13 cellular contexts compared by ENCODE assay signal in the genomic region with DNA sequence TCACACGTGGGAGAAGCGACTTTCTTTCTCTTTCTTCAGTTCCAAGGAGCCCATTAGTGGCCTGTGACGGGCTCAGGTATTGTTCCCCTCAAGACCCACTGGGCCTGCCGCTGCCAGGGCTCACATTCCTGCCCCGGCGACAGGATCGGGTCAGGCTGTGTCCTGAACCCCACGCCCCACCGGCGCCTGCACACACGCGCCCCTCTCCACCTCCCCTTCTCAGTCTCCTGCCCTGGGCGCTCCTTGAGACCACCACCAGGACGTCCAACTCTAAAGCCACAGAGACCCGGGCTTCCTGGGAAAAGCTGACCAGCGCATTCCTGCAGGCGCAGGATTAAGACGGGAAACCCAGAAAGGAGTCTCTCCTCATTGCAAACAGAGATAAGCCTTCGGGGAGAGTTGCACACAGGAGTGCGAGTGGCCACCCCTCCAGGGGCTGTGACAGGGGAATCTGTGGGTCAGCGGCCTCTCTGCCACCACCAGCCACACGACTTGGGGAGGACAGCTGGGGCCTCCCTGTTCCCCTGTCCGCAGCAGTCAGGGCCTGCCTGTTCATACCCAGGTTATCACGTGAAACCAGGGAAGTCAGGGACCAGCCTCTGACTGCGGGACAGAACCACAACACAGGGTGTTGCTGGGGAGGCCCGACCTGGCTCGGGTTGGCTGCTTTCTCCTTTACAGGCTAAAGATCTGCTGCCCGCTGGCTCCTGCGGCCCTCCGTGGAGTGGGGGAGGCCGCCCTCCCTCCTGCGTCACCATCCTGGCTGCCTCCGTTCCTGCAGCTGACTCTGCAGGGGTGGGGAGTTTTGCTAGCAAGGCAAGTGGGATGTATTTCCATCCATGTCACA.
DNase-seq lines count a peak whose midpoint lies in the region; ATAC-seq and TF ChIP-seq lines count a peak whose summit lies in the region.
"Had no signal": no experiment of that assay in that cellular context is flagged by ENCODE, and none has a peak within 500 bp of the region (broad histone marks: within the 10 kb centered on the region; RNA-seq: fewer than 3 reads in every experiment).

No MANE protein-coding gene starts in this region.

- TF ChIP-seq CTCF in IMR-90 (conservative IDR thresholded peaks at IDR 0.05; ENCODE audit: low read depth, low read length), result no peak
- TF ChIP-seq CTCF in epithelial cell of proximal tubule (conservative IDR thresholded peaks at IDR 0.05; ENCODE audit: low read depth, low read length), result no peak

- in situ Hi-C loops in IMR-90 (cut with MboI; ENCODE audit: low sequenced_read_pairs), result no loop called here

- H3K4me3 ChIP-seq in IMR-90 (ENCODE audit: insufficient read depth, low read depth, low read length) (no peak overlapping the region), epithelial cell of proximal tubule (ENCODE audit: low read depth, low read length) (peak overlapping the region; percentile 46), skeletal muscle satellite cell (ENCODE audit: low read length) (peak overlapping the region; percentile 41)
- H3K4me3 ChIP-seq: PC-9 had no signal

- H3K4me2 ChIP-seq in IMR-90 (ENCODE audit: low read depth, low read length) (no peak overlapping the region; the same call in 1 of the 2 replicates), skeletal muscle satellite cell (ENCODE audit: low read length) (peak overlapping the region; percentile 71)
- H3K4me2 ChIP-seq: PC-9 had no signal

- H3K18ac ChIP-seq in IMR-90 (ENCODE audit: low read depth, low read length), result no peak overlapping the region

- H3K56ac ChIP-seq in IMR-90 (ENCODE audit: extremely low read depth, insufficient read depth, low read length), result no peak overlapping the region

- H3K23ac ChIP-seq in IMR-90 (ENCODE audit: low read depth, low read length), result no peak overlapping the region

- no peak overlapping the region for H3K9ac ChIP-seq in IMR-90 (ENCODE audit: low read depth, low read length)
- no peak overlapping the region for H3K9ac ChIP-seq in skeletal muscle satellite cell (ENCODE audit: low read depth, low read length)

- H3K27ac ChIP-seq in IMR-90 (ENCODE audit: insufficient read depth, low read length), result no peak overlapping the region
- H3K27ac ChIP-seq: neutrophil, PC-9 had no signal

- intact Hi-C loops in IMR-90 (cut with micrococcal nuclease), result no loop called here

- no peak overlapping the region for H2BK5ac ChIP-seq in IMR-90 (ENCODE audit: low read depth, low read length, poor library complexity, severe bottlenecking)

- H4K20me1 ChIP-seq in IMR-90 (ENCODE audit: insufficient read depth, low read length), result no peaks in the 10 kb centered on the region

- H3K9me3 ChIP-seq in IMR-90 (ENCODE audit: control insufficient read depth, insufficient read depth, low read length) (no peaks in the 10 kb centered on the region), skeletal muscle satellite cell (replicated peaks; ENCODE audit: low read length) (no peaks in the 10 kb centered on the region)
- H3K9me3 ChIP-seq: neutrophil had no signal

- WGBS in IMR-90 (ENCODE audit: extremely low coverage in 2 of 2, insufficient read length in 1 of 2), 2 experiments, result 20% methylated on average over 2 of the region's 33 CpGs; no CpG with 5 or more reads in 1 of the 2 experiments

- no peaks in the 10 kb centered on the region for H3K36me3 ChIP-seq in IMR-90 (ENCODE audit: control insufficient read depth, insufficient read depth, low read length)
- no peaks in the 10 kb centered on the region for H3K36me3 ChIP-seq in skeletal muscle satellite cell (ENCODE audit: insufficient read depth, low read length)
- H3K36me3 ChIP-seq: neutrophil had no signal

- no peaks in the 10 kb centered on the region for H3K9me1 ChIP-seq in IMR-90 (ENCODE audit: insufficient read depth, low read length)

- H2BK20ac ChIP-seq in IMR-90 (ENCODE audit: low read depth, low read length), result no peak overlapping the region

- BruUV-seq in IMR-90 (replicated peaks; lab: Mats Ljungman, UMichigan), result no TSS peak

- H2AK5ac ChIP-seq in IMR-90 (ENCODE audit: low read depth, low read length), result no peak overlapping the region

- TF ChIP-seq POLR2A in IMR-90 (IDR thresholded peaks at IDR 0.05; ENCODE audit: low read depth, low read length), result no peak

- H4K8ac ChIP-seq in IMR-90 (ENCODE audit: low read depth in 2 of 2, low read length in 2 of 2), result no peak overlapping the region

- H3K27me3 ChIP-seq in IMR-90 (ENCODE audit: control insufficient read depth, insufficient read depth, low read length) (peaks cover 46% of the 10 kb centered on the region), skeletal muscle satellite cell (ENCODE audit: control insufficient read depth, insufficient read depth, low read length) (peaks cover 42% of the 10 kb centered on the region)

- H3K14ac ChIP-seq in IMR-90 (replicated peaks; ENCODE audit: low read depth, low read length), result no peak overlapping the region

- H2BK120ac ChIP-seq in IMR-90 (ENCODE audit: low read depth, low read length), result no peak overlapping the region

- no peaks in the 10 kb centered on the region; the same call in 1 of the 2 replicates for H3K4me1 ChIP-seq in IMR-90 (ENCODE audit: control insufficient read depth, insufficient read depth, low read length)
- H3K4me1 ChIP-seq in skeletal muscle satellite cell (ENCODE audit: control insufficient read depth, insufficient read depth, low read length), result peaks cover 9% of the 10 kb centered on the region

- peak; percentile 48 for ATAC-seq in IMR-90 (ENCODE audit: low read depth)
- ATAC-seq in GM18520 (IDR thresholded peaks at IDR 0.05; ENCODE audit: unreplicated experiment), result no peak
- ATAC-seq in HG03439 (IDR thresholded peaks at IDR 0.05; ENCODE audit: unreplicated experiment), result no peak
- ATAC-seq: CD8-positive, alpha-beta T cell had no signal

- DNase-seq in IMR-90 (no peak), epithelial cell of proximal tubule (ENCODE audit: low read depth) (no peak), medulla oblongata (ENCODE audit: extremely low spot score) (peak; percentile 35), NCI-H2029 treated with DMSO at 0.1 percent for 48 hours (lab: John Stamatoyannopoulos, UW) (no peak)
- no peak for DNase-seq in NK-92 treated with Interleukin-12 subunit alpha and Interleukin-12 subunit beta, amount 100 ng/mL, for 24 hours (lab: John Stamatoyannopoulos, UW)
- DNase-seq: activated T-cell treated with anti-CD3 and anti-CD28 coated beads for 4 hours; CD8-positive, alpha-beta T cell; foreskin melanocyte had no signal

- no peak for TF ChIP-seq RAD21 in IMR-90 (IDR thresholded peaks at IDR 0.05; ENCODE audit: low read length)

- H3K4ac ChIP-seq in IMR-90 (ENCODE audit: low read depth, low read length), result no peak overlapping the region

- no peak overlapping the region for H4K91ac ChIP-seq in IMR-90 (ENCODE audit: insufficient read depth, low read depth, low read length)

- peak overlapping the region; percentile 37 for H2AFZ ChIP-seq in IMR-90 (replicated peaks; ENCODE audit: low read length, poor library complexity)
- H2AFZ ChIP-seq: PC-9 had no signal

- CTCF ChIA-PET in IMR-90 (lab: Yijun Ruan, JAX), result no interaction called here

- dilution Hi-C loops in IMR-90 (cut with HindIII; ENCODE audit: low sequenced_read_pairs, unreplicated experiment), result no loop called here

- no peak overlapping the region for H4K5ac ChIP-seq in IMR-90 (ENCODE audit: low read depth, low read length)

- POLR2A ChIA-PET in IMR-90 (lab: Charles Lee; ENCODE audit: unreplicated experiment), result no interaction called here

- H3K79me1 ChIP-seq in IMR-90 (ENCODE audit: low read depth in 1 of 2, low read length in 2 of 2), result no peaks in the 10 kb centered on the region

- no peak overlapping the region for H2AK9ac ChIP-seq in IMR-90 (replicated peaks; ENCODE audit: low read depth, low read length, poor library complexity)

- H2BK15ac ChIP-seq in IMR-90 (ENCODE audit: low read depth, low read length), result no peak overlapping the region

TF ChIP-seq in IMR-90, 13 proteins besides CTCF, POLR2A, EP300 and RAD21:
- TF ChIP-seq CEBPB (IDR thresholded peaks at IDR 0.05; ENCODE audit: low read depth, low read length) (no peak), MXI1 (IDR thresholded peaks at IDR 0.05; ENCODE audit: borderline replicate concordance, low read depth, low read length) (no peak), RCOR1 (IDR thresholded peaks at IDR 0.05; ENCODE audit: insufficient replicate concordance, low read length) (no peak), SMC3 (IDR thresholded peaks at IDR 0.05; ENCODE audit: low read depth, low read length) (no peak), BHLHE40 (IDR thresholded peaks at IDR 0.05; ENCODE audit: low read depth, low read length) (no peak), NFE2L2 (IDR thresholded peaks at IDR 0.05; ENCODE audit: low read depth, low read length) (no peak), CHD1 (IDR thresholded peaks at IDR 0.05; ENCODE audit: low read depth, low read length) (no peak), MAFK (IDR thresholded peaks at IDR 0.05; ENCODE audit: low read depth, low read length) (no peak), MAZ (IDR thresholded peaks at IDR 0.05; ENCODE audit: borderline replicate concordance, low read depth, low read length) (no peak), RFX5 (IDR thresholded peaks at IDR 0.05; ENCODE audit: low read depth, low read length) (no peak), FOS (IDR thresholded peaks at IDR 0.05; ENCODE audit: low read depth, low read length) (no peak)
- TF ChIP-seq, protein P1, sequence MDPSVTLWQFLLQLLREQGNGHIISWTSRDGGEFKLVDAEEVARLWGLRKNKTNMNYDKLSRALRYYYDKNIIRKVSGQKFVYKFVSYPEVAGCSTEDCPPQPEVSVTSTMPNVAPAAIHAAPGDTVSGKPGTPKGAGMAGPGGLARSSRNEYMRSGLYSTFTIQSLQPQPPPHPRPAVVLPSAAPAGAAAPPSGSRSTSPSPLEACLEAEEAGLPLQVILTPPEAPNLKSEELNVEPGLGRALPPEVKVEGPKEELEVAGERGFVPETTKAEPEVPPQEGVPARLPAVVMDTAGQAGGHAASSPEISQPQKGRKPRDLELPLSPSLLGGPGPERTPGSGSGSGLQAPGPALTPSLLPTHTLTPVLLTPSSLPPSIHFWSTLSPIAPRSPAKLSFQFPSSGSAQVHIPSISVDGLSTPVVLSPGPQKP (IDR thresholded peaks at IDR 0.05; ENCODE audit: borderline replicate concordance, low read depth, low read length), result no peak
- TF ChIP-seq, protein P2, sequence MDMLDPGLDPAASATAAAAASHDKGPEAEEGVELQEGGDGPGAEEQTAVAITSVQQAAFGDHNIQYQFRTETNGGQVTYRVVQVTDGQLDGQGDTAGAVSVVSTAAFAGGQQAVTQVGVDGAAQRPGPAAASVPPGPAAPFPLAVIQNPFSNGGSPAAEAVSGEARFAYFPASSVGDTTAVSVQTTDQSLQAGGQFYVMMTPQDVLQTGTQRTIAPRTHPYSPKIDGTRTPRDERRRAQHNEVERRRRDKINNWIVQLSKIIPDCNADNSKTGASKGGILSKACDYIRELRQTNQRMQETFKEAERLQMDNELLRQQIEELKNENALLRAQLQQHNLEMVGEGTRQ (IDR thresholded peaks at IDR 0.05; ENCODE audit: low read depth, low read length), result no peak
